ENCODE assay signal across 9 cellular contexts in the genomic region with DNA sequence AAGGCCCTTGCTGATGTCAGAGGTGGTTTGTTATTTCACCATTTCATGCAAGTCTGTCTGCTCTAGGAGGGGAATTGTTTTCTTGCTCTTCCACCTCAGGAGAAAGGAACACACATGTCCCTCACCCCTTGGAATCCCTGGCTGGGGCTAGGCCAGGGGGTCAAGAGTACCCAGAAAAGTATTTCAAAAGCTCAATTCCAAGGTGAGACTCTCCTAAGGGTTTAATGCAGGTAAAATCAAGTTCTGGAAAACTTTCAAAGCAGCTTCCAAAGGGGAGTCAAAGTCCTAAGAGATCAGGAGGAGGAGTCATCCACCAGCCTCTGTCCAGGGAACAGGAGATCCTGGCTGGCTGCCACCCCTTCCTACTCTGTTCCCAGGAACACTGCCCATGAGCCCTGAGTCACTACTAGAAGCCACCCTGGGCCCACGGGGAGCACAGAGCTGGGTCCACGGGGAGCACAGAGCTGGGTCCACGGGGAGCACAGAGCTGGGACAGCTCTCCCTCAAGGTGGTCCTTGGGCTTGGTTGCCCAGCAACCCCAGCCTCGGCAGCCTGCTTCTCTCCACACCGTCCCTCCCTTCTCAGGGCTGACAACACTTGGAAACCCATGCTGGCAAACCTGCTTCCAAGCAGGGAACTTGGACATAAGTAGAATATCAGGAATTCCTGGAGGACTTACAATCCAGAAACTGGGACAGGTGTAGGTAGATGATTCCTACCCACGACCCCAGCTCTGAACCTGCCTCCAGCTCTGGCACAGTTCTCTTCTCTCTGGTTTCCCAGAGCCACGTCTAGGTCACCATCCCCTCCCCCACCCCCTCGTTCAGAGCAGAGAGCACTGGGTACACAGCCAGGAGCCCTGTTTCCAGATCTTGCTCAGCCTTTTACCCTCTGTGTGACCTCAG. TPM values are rescaled to one million over a fixed set of nuclear protein-coding genes. Genes with fewer than 3 reads are reported as not detected.
A peak's percentile ranks its signal among the peaks of the same experiment; 100 is the strongest.
DNase-seq lines count a peak whose midpoint lies in the region; ATAC-seq, FAIRE-seq and TF ChIP-seq lines count a peak whose summit lies in the region.
"Had no signal": no experiment of that assay in that cellular context is flagged by ENCODE, and none has a peak within 500 bp of the region (broad histone marks: within the 10 kb centered on the region; RNA-seq: fewer than 3 reads in every experiment).

No MANE protein-coding gene starts in this region.

- no peak overlapping the region for H3K27ac Mint-ChIP-seq in activated T-helper 1 cell treated with anti-CD3 and anti-CD28 coated beads, Interleukin-12 subunit alpha, Interleukin-12 subunit beta, Interleukin-2, Interleukin-4 antibody, amounts not matched to agents 30 ng/mL and 10 ng/mL and 1 ng/mL, durations not matched to agents 14 hours and 24 hours and 36 hours
- H3K27ac Mint-ChIP-seq in activated naive CD4-positive, alpha-beta T cell treated with anti-CD3 and anti-CD28 coated beads for 36 hours = no peak overlapping the region
- peak overlapping the region in 1 of 2 donors; percentile 44 for H3K27ac Mint-ChIP-seq in effector memory CD8-positive, alpha-beta T cell

- H3K9me3 Mint-ChIP-seq in activated T-helper 1 cell treated with anti-CD3 and anti-CD28 coated beads, Interleukin-12 subunit alpha, Interleukin-12 subunit beta, Interleukin-2, Interleukin-4 antibody, amounts not matched to agents 30 ng/mL and 10 ng/mL and 1 ng/mL, durations not matched to agents 14 hours and 24 hours and 36 hours = no peaks in the 10 kb centered on the region
- H3K9me3 Mint-ChIP-seq in activated naive CD4-positive, alpha-beta T cell treated with anti-CD3 and anti-CD28 coated beads for 36 hours = no peaks in the 10 kb centered on the region
- H3K9me3 Mint-ChIP-seq in effector memory CD8-positive, alpha-beta T cell = no peaks in the 10 kb centered on the region

- H3K4me3 Mint-ChIP-seq in activated T-helper 1 cell treated with anti-CD3 and anti-CD28 coated beads, Interleukin-12 subunit alpha, Interleukin-12 subunit beta, Interleukin-2, Interleukin-4 antibody, amounts not matched to agents 30 ng/mL and 10 ng/mL and 1 ng/mL, durations not matched to agents 14 hours and 24 hours and 36 hours = no peak overlapping the region
- H3K4me3 Mint-ChIP-seq in activated naive CD4-positive, alpha-beta T cell treated with anti-CD3 and anti-CD28 coated beads for 36 hours = no peak overlapping the region
- no peak overlapping the region for H3K4me3 Mint-ChIP-seq in effector memory CD8-positive, alpha-beta T cell

- in situ Hi-C loops in brain microvascular endothelial cell (cut with HindIII; ENCODE audit: low pct_ligation_motif_present, low sequenced_read_pairs) = no loop called here

- no peaks in the 10 kb centered on the region for H3K27me3 ChIP-seq in brain microvascular endothelial cell (replicated peaks)
- H3K27me3 ChIP-seq in tibial nerve = no peaks in the 10 kb centered on the region

- TF ChIP-seq CTCF in brain microvascular endothelial cell (IDR thresholded peaks at IDR 0.05; ENCODE audit: low read depth, low read length, missing control alignments) = no peak
- TF ChIP-seq CTCF in kidney (IDR thresholded peaks at IDR 0.05; ENCODE audit: borderline replicate concordance, extremely low read depth, insufficient read depth) = no peak
- TF ChIP-seq CTCF in tibial nerve (IDR thresholded peaks at IDR 0.05) = no peak

- no peak overlapping the region for H3K27ac ChIP-seq in brain microvascular endothelial cell
- H3K27ac ChIP-seq in kidney (ENCODE audit: low read depth in 2 of 2, low read length in 2 of 2) = peak overlapping the region; percentile 43 to 69
- peak overlapping the region in 1 of 4 donors; percentile 67 for H3K27ac ChIP-seq in tibial nerve

- H3K4me3 ChIP-seq in brain microvascular endothelial cell (ENCODE audit: low read depth, low read length) (no peak overlapping the region), kidney (ENCODE audit: low read length in 2 of 2) (no peak overlapping the region), tibial nerve (no peak overlapping the region)

- H3K9ac ChIP-seq in kidney (ENCODE audit: low read length in 2 of 2) = no peak overlapping the region

- CTCF ChIA-PET in activated naive CD4-positive, alpha-beta T cell treated with anti-CD3 and anti-CD28 coated beads for 36 hours (lab: Charles Lee) = interaction anchor here (1.0 kb wide), 1 partner anchor 37 kb away, joined by 3 read pairs; no protein-coding TSS in a partner anchor

- H3K4me1 ChIP-seq in kidney (ENCODE audit: control insufficient read depth in 1 of 2, insufficient read depth in 1 of 2, low read depth in 1 of 2, low read length in 2 of 2) (peaks cover 7 to 9% of the 10 kb centered on the region in 2 donors), tibial nerve (peaks cover 0 to 12% (median 9%) of the 10 kb centered on the region in 4 donors)

- peaks cover 19% of the 10 kb centered on the region for H3K27me3 Mint-ChIP-seq in activated T-helper 1 cell treated with anti-CD3 and anti-CD28 coated beads, Interleukin-12 subunit alpha, Interleukin-12 subunit beta, Interleukin-2, Interleukin-4 antibody, amounts not matched to agents 30 ng/mL and 10 ng/mL and 1 ng/mL, durations not matched to agents 14 hours and 24 hours and 36 hours (ENCODE audit: insufficient read depth)
- H3K27me3 Mint-ChIP-seq in activated naive CD4-positive, alpha-beta T cell treated with anti-CD3 and anti-CD28 coated beads for 36 hours (ENCODE audit: low read depth) = no peaks in the 10 kb centered on the region
- no peaks in the 10 kb centered on the region for H3K27me3 Mint-ChIP-seq in effector memory CD8-positive, alpha-beta T cell

- intact Hi-C loops in kidney (cut with DNase I) = no loop called here
- intact Hi-C loops in activated T-helper 1 cell treated with anti-CD3 and anti-CD28 coated beads, Interleukin-12 subunit alpha, Interleukin-12 subunit beta, Interleukin-2, Interleukin-4 antibody, amounts not matched to agents 30 ng/mL and 10 ng/mL and 1 ng/mL, durations not matched to agents 14 hours and 24 hours and 36 hours (cut with micrococcal nuclease) = no loop called here
- intact Hi-C loops in activated naive CD4-positive, alpha-beta T cell treated with anti-CD3 and anti-CD28 coated beads for 36 hours (cut with micrococcal nuclease) = no loop called here

- DNase-seq in HT1080 (ENCODE audit: low read depth) (peak; percentile 90), brain microvascular endothelial cell (peak; percentile 56), kidney (peak; percentile 91), tibial nerve (ENCODE audit: low spot score in 2 of 2) (peak; percentile 66 to 71), globus pallidus (ENCODE audit: low spot score) (no peak)
- DNase-seq in activated T-helper 1 cell treated with anti-CD3 and anti-CD28 coated beads, Interleukin-12 subunit alpha, Interleukin-12 subunit beta, Interleukin-2, Interleukin-4 antibody, amounts not matched to agents 30 ng/mL and 10 ng/mL and 1 ng/mL, durations not matched to agents 14 hours and 24 hours and 36 hours (ENCODE audit: low spot score) = no peak
- DNase-seq in activated naive CD4-positive, alpha-beta T cell treated with anti-CD3 and anti-CD28 coated beads for 36 hours = no peak
- no peak for DNase-seq in effector memory CD8-positive, alpha-beta T cell
- DNase-seq: effector memory CD4-positive, alpha-beta T cell had no signal

- FAIRE-seq in kidney (lab: Jason Lieb, UNC) = no peak

- no peak for TF ChIP-seq POLR2A in tibial nerve (IDR thresholded peaks at IDR 0.05)

- H3K36me3 Mint-ChIP-seq in activated T-helper 1 cell treated with anti-CD3 and anti-CD28 coated beads, Interleukin-12 subunit alpha, Interleukin-12 subunit beta, Interleukin-2, Interleukin-4 antibody, amounts not matched to agents 30 ng/mL and 10 ng/mL and 1 ng/mL, durations not matched to agents 14 hours and 24 hours and 36 hours (ENCODE audit: low read depth) = no peaks in the 10 kb centered on the region
- H3K36me3 Mint-ChIP-seq in activated naive CD4-positive, alpha-beta T cell treated with anti-CD3 and anti-CD28 coated beads for 36 hours (ENCODE audit: low read depth) = no peaks in the 10 kb centered on the region
- H3K36me3 Mint-ChIP-seq in effector memory CD8-positive, alpha-beta T cell (ENCODE audit: insufficient read depth) = no peaks in the 10 kb centered on the region

- H3K36me3 ChIP-seq in brain microvascular endothelial cell (replicated peaks) = no peaks in the 10 kb centered on the region
- H3K36me3 ChIP-seq in kidney (ENCODE audit: control insufficient read depth in 1 of 2, insufficient read depth in 2 of 2, low read length in 2 of 2) = no peaks in the 10 kb centered on the region
- no peaks in the 10 kb centered on the region for H3K36me3 ChIP-seq in tibial nerve

- H3K4me1 Mint-ChIP-seq in activated T-helper 1 cell treated with anti-CD3 and anti-CD28 coated beads, Interleukin-12 subunit alpha, Interleukin-12 subunit beta, Interleukin-2, Interleukin-4 antibody, amounts not matched to agents 30 ng/mL and 10 ng/mL and 1 ng/mL, durations not matched to agents 14 hours and 24 hours and 36 hours (ENCODE audit: low read depth) = no peaks in the 10 kb centered on the region
- no peaks in the 10 kb centered on the region for H3K4me1 Mint-ChIP-seq in activated naive CD4-positive, alpha-beta T cell treated with anti-CD3 and anti-CD28 coated beads for 36 hours (ENCODE audit: low read depth)
- no peaks in the 10 kb centered on the region for H3K4me1 Mint-ChIP-seq in effector memory CD8-positive, alpha-beta T cell (ENCODE audit: low read depth in 2 of 2)

- H3K9me3 ChIP-seq in kidney (ENCODE audit: control insufficient read depth in 1 of 2, low read length in 2 of 2) (no peaks in the 10 kb centered on the region), tibial nerve (no peaks in the 10 kb centered on the region)

- WGBS in tibial nerve, 2 donors = 52 to 57% methylated on average over 6 to 8 of the region's 8 CpGs

- TF ChIP-seq EP300 in tibial nerve (IDR thresholded peaks at IDR 0.05) = no peak

- no peak for ATAC-seq in effector memory CD8-positive, alpha-beta T cell (replicated peaks)

RNA-seq across cellular contexts. Expression of a gene that starts 35.3 kb away (rescaled TPM):
- total RNA-seq in HT1080 (2014; rRNA removed; shearing (Covaris generic)) = 151 and 200 TPM in 2 replicates
- polyA plus RNA-seq in HT1080 (2015; cell fraction: cytosol; rRNA removed) = 375 and 395 TPM in 2 replicates
- 241 and 252 TPM in 2 replicates for polyA plus RNA-seq in HT1080 (2015; cell fraction: nucleus; rRNA removed)
- 66.2 TPM for total RNA-seq in kidney
- polyA plus RNA-seq in kidney (ENCODE audit: insufficient read depth, low read depth, low replicate concordance) = 46.4 TPM
- total RNA-seq in tibial nerve = 100 to 1,000 TPM; 112 to 142 (median 124) TPM
- 105 and 107 TPM in 2 replicates for total RNA-seq in activated T-helper 1 cell treated with anti-CD3 and anti-CD28 coated beads, Interleukin-12 subunit alpha, Interleukin-12 subunit beta, Interleukin-2, Interleukin-4 antibody, amounts not matched to agents 30 ng/mL and 10 ng/mL and 1 ng/mL, durations not matched to agents 14 hours and 24 hours and 36 hours
- total RNA-seq in activated naive CD4-positive, alpha-beta T cell treated with anti-CD3 and anti-CD28 coated beads for 36 hours = 10 to 100 TPM; 90.1 to 92.3 TPM

RNA-seq across cellular contexts. Expression of a gene that starts 49.0 kb away (rescaled TPM):
- total RNA-seq in HT1080 (2014; rRNA removed; shearing (Covaris generic)) = 335 and 412 TPM in 2 replicates
- polyA plus RNA-seq in HT1080 (2015; cell fraction: cytosol; rRNA removed) = 180 and 394 TPM in 2 replicates
- polyA plus RNA-seq in HT1080 (2015; cell fraction: nucleus; rRNA removed) = 402 and 481 TPM in 2 replicates
- 257 TPM for total RNA-seq in kidney
- polyA plus RNA-seq in kidney (ENCODE audit: insufficient read depth, low read depth, low replicate concordance) = 222 TPM
- 100 to 1,000 TPM; 185 to 260 (median 221) TPM for total RNA-seq in tibial nerve
- total RNA-seq in activated T-helper 1 cell treated with anti-CD3 and anti-CD28 coated beads, Interleukin-12 subunit alpha, Interleukin-12 subunit beta, Interleukin-2, Interleukin-4 antibody, amounts not matched to agents 30 ng/mL and 10 ng/mL and 1 ng/mL, durations not matched to agents 14 hours and 24 hours and 36 hours = 525 and 546 TPM in 2 replicates
- 100 to 1,000 TPM; 250 to 269 TPM for total RNA-seq in activated naive CD4-positive, alpha-beta T cell treated with anti-CD3 and anti-CD28 coated beads for 36 hours

RNA-seq across cellular contexts. Expression of a gene that starts 54.5 kb away (rescaled TPM):
- total RNA-seq in HT1080 (2014; rRNA removed; shearing (Covaris generic)) = not detected in 2 replicates
- polyA plus RNA-seq in HT1080 (2015; cell fraction: cytosol; rRNA removed) = not detected in 2 replicates
- 0.05 TPM in 1 of 2 replicates, not detected in the other for polyA plus RNA-seq in HT1080 (2015; cell fraction: nucleus; rRNA removed)
- 1.5 TPM for total RNA-seq in kidney
- polyA plus RNA-seq in kidney (ENCODE audit: insufficient read depth, low read depth, low replicate concordance) = not detected
- total RNA-seq in tibial nerve = 1 to 10 TPM in 1 of 4 donors, under 1 TPM in 3; 0.30 to 1.0 (median 0.63) TPM
- 0.05 and 0.10 TPM in 2 replicates for total RNA-seq in activated T-helper 1 cell treated with anti-CD3 and anti-CD28 coated beads, Interleukin-12 subunit alpha, Interleukin-12 subunit beta, Interleukin-2, Interleukin-4 antibody, amounts not matched to agents 30 ng/mL and 10 ng/mL and 1 ng/mL, durations not matched to agents 14 hours and 24 hours and 36 hours
- total RNA-seq in activated naive CD4-positive, alpha-beta T cell treated with anti-CD3 and anti-CD28 coated beads for 36 hours = under 1 TPM in 1 of 2 experiments, not detected in 1; 0.05 TPM

Comparison
In these comparisons a context has a peak if more than half of its experiments do, and no peak if none do; other contexts are left out.
1. DNase-seq: peak in HT1080 (single experiment), brain microvascular endothelial cell (single experiment), kidney (single experiment) and tibial nerve (2 of 2); none in activated T-helper 1 cell treated with anti-CD3 and anti-CD28 coated beads, Interleukin-12 subunit alpha, Interleukin-12 subunit beta, Interleukin-2, Interleukin-4 antibody, amounts not matched to agents 30 ng/mL and 10 ng/mL and 1 ng/mL, durations not matched to agents 14 hours and 24 hours and 36 hours (single experiment), activated naive CD4-positive, alpha-beta T cell treated with anti-CD3 and anti-CD28 coated beads for 36 hours (single experiment), effector memory CD8-positive, alpha-beta T cell (0 of 3) and globus pallidus (single experiment).